Comparison of ENCODE assay signal across 14 cellular contexts in genomic region chr1:86606080-86606479, GRCh38. TPM values are rescaled to one million over a fixed set of nuclear protein-coding genes. Genes with fewer than 3 reads are reported as not detected.
"Had no signal": no experiment of that assay in that cellular context is flagged by ENCODE, and none has a peak within 500 bp of the region (broad histone marks: within the 10 kb centered on the region; RNA-seq: fewer than 3 reads in every experiment).

No MANE protein-coding gene starts in this region.

RNA-seq across cellular contexts. Expression of gene CLCA4, which starts 59.2 kb away (rescaled TPM):
- total RNA-seq: activated naive CD4-positive, alpha-beta T cell treated with anti-CD3 and anti-CD28 coated beads for 36 hours; activated naive CD4-positive, alpha-beta T cell treated with anti-CD3 and anti-CD28 coated beads, Interleukin-2, amount 50 U/mL, for 72 hours; activated naive CD8-positive, alpha-beta T cell treated with anti-CD3 and anti-CD28 coated beads for 36 hours; activated naive CD8-positive, alpha-beta T cell treated with anti-CD3 and anti-CD28 coated beads, Interleukin-2, amount 10 ng/mL, durations not matched to agents 7 days and 5 days; activated T-cell treated with anti-CD3 and anti-CD28 coated beads, Interleukin-2, amount 50 U/mL, for 72 hours; activated T-helper 1 cell treated with anti-CD3 and anti-CD28 coated beads, Interleukin-12 subunit alpha, Interleukin-12 subunit beta, Interleukin-2, Interleukin-4 antibody, amounts not matched to agents 30 ng/mL and 10 ng/mL and 1 ng/mL, durations not matched to agents 14 hours and 24 hours and 36 hours; activated T-helper 17 cell treated with anti-CD3 and anti-CD28 coated beads, Interleukin-2, amount 50 U/mL, for 72 hours; activated T-helper 2 cell treated with anti-CD3 and anti-CD28 coated beads, Interferon-gamma antibody, Interleukin-2, Interleukin-4, amounts not matched to agents 10 μg/mL and 5 μg/mL and 100 μg/mL, durations not matched to agents 14 hours and 24 hours and 36 hours; ascending aorta; astrocyte; body of pancreas; cardiac muscle cell; cerebellum; chondrocyte had no signal
- polyA plus RNA-seq: cardiac muscle cell had no signal
